1 cellular context compared by ENCODE assay signal in genomic region chr3:6605245-6605644, GRCh38.
TF ChIP-seq lines count a peak whose summit lies in the region.

No MANE protein-coding gene starts in this region.

TF ChIP-seq in IMR-90, 13 proteins besides CTCF, POLR2A, EP300 and RAD21 (continued from another document):
- no peak for TF ChIP-seq FOS (IDR thresholded peaks at IDR 0.05; ENCODE audit: low read depth, low read length)
- TF ChIP-seq RCOR1 (IDR thresholded peaks at IDR 0.05; ENCODE audit: insufficient replicate concordance, low read length): no peak
- TF ChIP-seq BHLHE40 (IDR thresholded peaks at IDR 0.05; ENCODE audit: low read depth, low read length): no peak
- no peak for TF ChIP-seq CHD1 (IDR thresholded peaks at IDR 0.05; ENCODE audit: low read depth, low read length)
- no peak for TF ChIP-seq SMC3 (IDR thresholded peaks at IDR 0.05; ENCODE audit: low read depth, low read length)
- no peak for TF ChIP-seq ELK1 (IDR thresholded peaks at IDR 0.05; ENCODE audit: borderline replicate concordance, low read depth, low read length)
- TF ChIP-seq MAZ (IDR thresholded peaks at IDR 0.05; ENCODE audit: borderline replicate concordance, low read depth, low read length): no peak
- TF ChIP-seq RFX5 (IDR thresholded peaks at IDR 0.05; ENCODE audit: low read depth, low read length): no peak
- no peak for TF ChIP-seq MAFK (IDR thresholded peaks at IDR 0.05; ENCODE audit: low read depth, low read length)
- TF ChIP-seq CEBPB (IDR thresholded peaks at IDR 0.05; ENCODE audit: low read depth, low read length): no peak
